Comparison of ENCODE assay signal across 15 cellular contexts in genomic region chr1:58763214-58763613, GRCh38. TPM values are rescaled to one million over a fixed set of nuclear protein-coding genes. Genes with fewer than 3 reads are reported as not detected.
DNase-seq lines count a peak whose midpoint lies in the region; TF ChIP-seq lines count a peak whose summit lies in the region.
"Had no signal": no experiment of that assay in that cellular context is flagged by ENCODE, and none has a peak within 500 bp of the region (broad histone marks: within the 10 kb centered on the region; RNA-seq: fewer than 3 reads in every experiment).

No MANE protein-coding gene starts in this region.

- no peak for TF ChIP-seq CTCF in adrenal gland (IDR thresholded peaks at IDR 0.05)

- no peak for TF ChIP-seq POLR2A in adrenal gland (IDR thresholded peaks at IDR 0.05)

- DNase-seq in activated naive CD4-positive, alpha-beta T cell treated with Interleukin-2 at 50 U/mL for 16 hours: no peak
- DNase-seq in amniotic epithelial cell (ENCODE audit: low read depth) (peak; percentile 87), hepatic stellate cell (ENCODE audit: low spot score) (peak; percentile 46), GM19238 (ENCODE audit: insufficient read length, low spot score) (no peak), adrenal gland (no peak)
- no peak for DNase-seq in central memory CD4-positive, alpha-beta T cell
- no peak for DNase-seq in activated T-helper 2 cell treated with anti-CD3 and anti-CD28 coated beads, Interferon-gamma antibody, Interleukin-2, Interleukin-4, amounts not matched to agents 10 μg/mL and 5 μg/mL and 100 μg/mL, durations not matched to agents 14 hours and 24 hours and 36 hours (ENCODE audit: low spot score)
- DNase-seq: 8988T; activated naive CD8-positive, alpha-beta T cell treated with anti-CD3 and anti-CD28 coated beads for 36 hours; dorsolateral prefrontal cortex; NCI-H345; spleen; T1000 had no signal

- WGBS in adrenal gland, 4 donors: 82 to 93% (median 85%) methylated on average over 3 of the region's 3 CpGs

- no peaks in the 10 kb centered on the region for H3K9me3 ChIP-seq in adrenal gland (replicated peaks in 1 of 3)
- H3K9me3 ChIP-seq: spleen, thoracic aorta had no signal

- H3K4me3 ChIP-seq in adrenal gland: no peak overlapping the region
- H3K4me3 ChIP-seq: dorsolateral prefrontal cortex, spleen, thoracic aorta had no signal

- no peaks in the 10 kb centered on the region for H3K36me3 Mint-ChIP-seq in activated naive CD4-positive, alpha-beta T cell treated with anti-CD3 and anti-CD28 coated beads, Interleukin-2, amount 50 U/mL, for 24 hours
- no peaks in the 10 kb centered on the region for H3K36me3 Mint-ChIP-seq in activated T-helper 2 cell treated with anti-CD3 and anti-CD28 coated beads, Interferon-gamma antibody, Interleukin-2, Interleukin-4, amounts not matched to agents 10 μg/mL and 5 μg/mL and 100 μg/mL, durations not matched to agents 14 hours and 24 hours and 36 hours (ENCODE audit: low read depth)
- H3K36me3 Mint-ChIP-seq: activated naive CD8-positive, alpha-beta T cell treated with anti-CD3 and anti-CD28 coated beads for 36 hours had no signal

- no peaks in the 10 kb centered on the region for H3K27me3 Mint-ChIP-seq in activated naive CD4-positive, alpha-beta T cell treated with anti-CD3 and anti-CD28 coated beads, Interleukin-2, amount 50 U/mL, for 24 hours
- H3K27me3 Mint-ChIP-seq in activated T-helper 2 cell treated with anti-CD3 and anti-CD28 coated beads, Interferon-gamma antibody, Interleukin-2, Interleukin-4, amounts not matched to agents 10 μg/mL and 5 μg/mL and 100 μg/mL, durations not matched to agents 14 hours and 24 hours and 36 hours (ENCODE audit: low read depth): peaks cover 9% of the 10 kb centered on the region

- no peaks in the 10 kb centered on the region for H3K4me1 ChIP-seq in adrenal gland (replicated peaks in 1 of 2)
- H3K4me1 ChIP-seq: spleen had no signal

- H3K36me3 ChIP-seq in adrenal gland (replicated peaks in 1 of 2): no peaks in the 10 kb centered on the region
- H3K36me3 ChIP-seq: spleen, thoracic aorta had no signal

- H3K4me1 Mint-ChIP-seq in activated naive CD4-positive, alpha-beta T cell treated with anti-CD3 and anti-CD28 coated beads, Interleukin-2, amount 50 U/mL, for 24 hours: no peaks in the 10 kb centered on the region
- peaks cover 4% of the 10 kb centered on the region for H3K4me1 Mint-ChIP-seq in activated T-helper 2 cell treated with anti-CD3 and anti-CD28 coated beads, Interferon-gamma antibody, Interleukin-2, Interleukin-4, amounts not matched to agents 10 μg/mL and 5 μg/mL and 100 μg/mL, durations not matched to agents 14 hours and 24 hours and 36 hours (ENCODE audit: low read depth)
- H3K4me1 Mint-ChIP-seq: activated naive CD8-positive, alpha-beta T cell treated with anti-CD3 and anti-CD28 coated beads for 36 hours had no signal

- H3K27me3 ChIP-seq in adrenal gland: no peaks in the 10 kb centered on the region
- H3K27me3 ChIP-seq: dorsolateral prefrontal cortex, spleen had no signal

- intact Hi-C loops in adrenal gland (cut with DNase I): no loop called here
- intact Hi-C loops in activated T-helper 2 cell treated with anti-CD3 and anti-CD28 coated beads, Interferon-gamma antibody, Interleukin-2, Interleukin-4, amounts not matched to agents 10 μg/mL and 5 μg/mL and 100 μg/mL, durations not matched to agents 14 hours and 24 hours and 36 hours (cut with micrococcal nuclease): no loop called here

- peak overlapping the region; percentile 56 for H3K27ac Mint-ChIP-seq in activated naive CD4-positive, alpha-beta T cell treated with anti-CD3 and anti-CD28 coated beads, Interleukin-2, amount 50 U/mL, for 24 hours
- H3K27ac Mint-ChIP-seq in activated T-helper 2 cell treated with anti-CD3 and anti-CD28 coated beads, Interferon-gamma antibody, Interleukin-2, Interleukin-4, amounts not matched to agents 10 μg/mL and 5 μg/mL and 100 μg/mL, durations not matched to agents 14 hours and 24 hours and 36 hours: no peak overlapping the region
- H3K27ac Mint-ChIP-seq: activated naive CD8-positive, alpha-beta T cell treated with anti-CD3 and anti-CD28 coated beads for 36 hours had no signal

- H3K27ac ChIP-seq in adrenal gland: peak overlapping the region in 1 of 5 donors; percentile 26
- H3K27ac ChIP-seq: dorsolateral prefrontal cortex, spleen had no signal

- no peak overlapping the region for H3K4me3 Mint-ChIP-seq in activated naive CD4-positive, alpha-beta T cell treated with anti-CD3 and anti-CD28 coated beads, Interleukin-2, amount 50 U/mL, for 24 hours
- H3K4me3 Mint-ChIP-seq in activated T-helper 2 cell treated with anti-CD3 and anti-CD28 coated beads, Interferon-gamma antibody, Interleukin-2, Interleukin-4, amounts not matched to agents 10 μg/mL and 5 μg/mL and 100 μg/mL, durations not matched to agents 14 hours and 24 hours and 36 hours (ENCODE audit: low read depth): no peak overlapping the region
- H3K4me3 Mint-ChIP-seq: activated naive CD8-positive, alpha-beta T cell treated with anti-CD3 and anti-CD28 coated beads for 36 hours had no signal

- no peaks in the 10 kb centered on the region for H3K9me3 Mint-ChIP-seq in activated naive CD4-positive, alpha-beta T cell treated with anti-CD3 and anti-CD28 coated beads, Interleukin-2, amount 50 U/mL, for 24 hours
- H3K9me3 Mint-ChIP-seq in activated T-helper 2 cell treated with anti-CD3 and anti-CD28 coated beads, Interferon-gamma antibody, Interleukin-2, Interleukin-4, amounts not matched to agents 10 μg/mL and 5 μg/mL and 100 μg/mL, durations not matched to agents 14 hours and 24 hours and 36 hours: no peaks in the 10 kb centered on the region
- H3K9me3 Mint-ChIP-seq: activated naive CD8-positive, alpha-beta T cell treated with anti-CD3 and anti-CD28 coated beads for 36 hours had no signal

RNA-seq across cellular contexts. Expression of gene JUN, which starts 20.6 kb away (rescaled TPM):
- total RNA-seq in adrenal gland: 100 to 1,000 TPM in 1 of 8 donors, 10 to 100 TPM in 7; 37.8 to 250 (median 74.2) TPM
- polyA plus RNA-seq in adrenal gland: 10 to 100 TPM; 35.9 to 54.9 (median 43.1) TPM
- total RNA-seq in activated T-helper 2 cell treated with anti-CD3 and anti-CD28 coated beads, Interferon-gamma antibody, Interleukin-2, Interleukin-4, amounts not matched to agents 10 μg/mL and 5 μg/mL and 100 μg/mL, durations not matched to agents 14 hours and 24 hours and 36 hours: 29.5 and 30.2 TPM in 2 replicates

Comparison
In these comparisons a context has a peak if more than half of its experiments do, and no peak if none do; other contexts are left out.
1. DNase-seq: peak in amniotic epithelial cell (single experiment) and hepatic stellate cell (single experiment); none in activated naive CD4-positive, alpha-beta T cell treated with Interleukin-2 at 50 U/mL for 16 hours (single experiment), GM19238 (single experiment), adrenal gland (0 of 7), central memory CD4-positive, alpha-beta T cell (single experiment) and activated T-helper 2 cell treated with anti-CD3 and anti-CD28 coated beads, Interferon-gamma antibody, Interleukin-2, Interleukin-4, amounts not matched to agents 10 μg/mL and 5 μg/mL and 100 μg/mL, durations not matched to agents 14 hours and 24 hours and 36 hours (single experiment).